In the genomic region with DNA sequence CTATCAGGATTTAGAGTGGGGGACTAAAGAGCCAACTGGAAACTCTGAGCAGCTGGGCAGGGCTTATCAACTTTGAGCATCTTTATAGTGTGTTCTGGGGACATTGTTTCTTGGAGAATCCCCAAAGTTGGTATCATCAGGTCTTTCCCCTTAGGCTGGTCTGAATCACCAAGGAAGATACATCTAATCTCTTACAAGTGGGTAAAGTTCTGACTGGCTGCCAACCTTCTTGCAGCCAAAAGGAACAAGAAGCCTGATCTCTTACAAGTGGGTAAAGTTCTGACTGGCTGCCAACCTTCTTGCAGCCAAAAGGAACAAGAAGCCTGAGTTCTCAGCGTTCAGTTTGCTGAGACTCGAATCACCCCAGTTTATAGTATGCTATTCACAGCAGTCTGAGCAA, we compare ENCODE assay signal across 15 cellular contexts. TPM values are rescaled to one million over a fixed set of nuclear protein-coding genes. Genes with fewer than 3 reads are reported as not detected.
DNase-seq lines count a peak whose midpoint lies in the region; ATAC-seq and TF ChIP-seq lines count a peak whose summit lies in the region.
"Had no signal": no experiment of that assay in that cellular context is flagged by ENCODE, and none has a peak within 500 bp of the region (broad histone marks: within the 10 kb centered on the region; RNA-seq: fewer than 3 reads in every experiment).

No MANE protein-coding gene starts in this region.

- no peaks in the 10 kb centered on the region for H3K9me3 Mint-ChIP-seq in natural killer cell treated with Interleukin-12 subunit alpha and Interleukin-12 subunit beta and Interleukin-15 and Interleukin-18, amount 100 ng/mL, for 72 hours

- no peaks in the 10 kb centered on the region for H3K27me3 Mint-ChIP-seq in natural killer cell treated with Interleukin-12 subunit alpha and Interleukin-12 subunit beta and Interleukin-15 and Interleukin-18, amount 100 ng/mL, for 72 hours

- H3K36me3 Mint-ChIP-seq in natural killer cell treated with Interleukin-12 subunit alpha and Interleukin-12 subunit beta and Interleukin-15 and Interleukin-18, amount 100 ng/mL, for 72 hours = no peaks in the 10 kb centered on the region

- peaks cover 2 to 5% of the 10 kb centered on the region in 2 donors for H3K36me3 ChIP-seq in ascending aorta

- H3K4me1 Mint-ChIP-seq in natural killer cell treated with Interleukin-12 subunit alpha and Interleukin-12 subunit beta and Interleukin-15 and Interleukin-18, amount 100 ng/mL, for 72 hours (ENCODE audit: low read depth in 2 of 2) = peaks cover 14 to 34% of the 10 kb centered on the region in 2 donors

- H3K27ac ChIP-seq in ascending aorta = peak overlapping the region; percentile 61 to 72

- peaks cover 0 to 20% of the 10 kb centered on the region in 2 donors for H3K4me1 ChIP-seq in ascending aorta

- peak overlapping the region in 1 of 2 donors; percentile 43 for H3K4me3 ChIP-seq in ascending aorta

- H3K27ac Mint-ChIP-seq in natural killer cell treated with Interleukin-12 subunit alpha and Interleukin-12 subunit beta and Interleukin-15 and Interleukin-18, amount 100 ng/mL, for 72 hours = peak overlapping the region; percentile 82 to 99

- H3K9me3 ChIP-seq in ascending aorta = no peaks in the 10 kb centered on the region

- peak; percentile 45 for DNase-seq in Ammon's horn (ENCODE audit: low spot score)
- peak in 74 of 76 experiments; percentile 22 to 98 (median 79) for DNase-seq in HUDEP-2 (lab: John Stamatoyannopoulos, UW; ENCODE audit: unreplicated experiment in 76 of 76)
- no peak for DNase-seq in ascending aorta (ENCODE audit: low spot score in 2 of 2)
- no peak for DNase-seq in natural killer cell treated with Interleukin-12 subunit alpha and Interleukin-12 subunit beta and Interleukin-15 and Interleukin-18, amount 100 ng/mL, for 72 hours (ENCODE audit: low spot score)
- no peak for DNase-seq in T-helper 1 cell
- no peak for DNase-seq in GM13976 (ENCODE audit: low spot score)
- DNase-seq: activated CD4-positive, CD25-positive, alpha-beta regulatory T cell; activated T-cell treated with anti-CD3 and anti-CD28 coated beads, Interleukin-2, amount 50 U/mL, for 1 hour; AML-193; NCI-H1694 treated with DMSO at 0.1 percent for 48 hours; NCI-H82; stimulated activated CD4-positive, alpha-beta T cell treated with anti-CD3 and anti-CD28 coated beads, Interleukin-15, amount 100 ng/mL, for 24 hours had no signal

- intact Hi-C loops in ascending aorta (cut with DNase I) = loop anchor here (5.0 to 10.0 kb wide), 2 partner anchors 178 to 865 kb away; a partner anchor contains a TSS

- TF ChIP-seq CTCF in ascending aorta (IDR thresholded peaks at IDR 0.05) (no peak), GM13976 (IDR thresholded peaks at IDR 0.05; ENCODE audit: borderline replicate concordance, control extremely low read depth, extremely low read depth, insufficient read depth, missing control alignments) (no peak)

- peak overlapping the region; percentile 93 for H3K4me3 Mint-ChIP-seq in natural killer cell treated with Interleukin-12 subunit alpha and Interleukin-12 subunit beta and Interleukin-15 and Interleukin-18, amount 100 ng/mL, for 72 hours

- H3K27me3 ChIP-seq in ascending aorta = no peaks in the 10 kb centered on the region

- ATAC-seq in natural killer cell treated with Interleukin-12 subunit alpha and Interleukin-12 subunit beta and Interleukin-15 and Interleukin-18, amount 100 ng/mL, for 72 hours = no peak
- no peak for ATAC-seq in esophagus mucosa
- no peak for ATAC-seq in HG02981 (IDR thresholded peaks at IDR 0.05; ENCODE audit: unreplicated experiment)

- in situ Hi-C loops in GM13976 (cut with MboI; ENCODE audit: low sequenced_read_pairs, unreplicated experiment) = no loop called here

RNA-seq across cellular contexts. Expression of a gene that starts 1.6 kb away (rescaled TPM):
- 20.4 TPM for total RNA-seq in ascending aorta
- total RNA-seq in natural killer cell treated with Interleukin-12 subunit alpha and Interleukin-12 subunit beta and Interleukin-15 and Interleukin-18, amount 100 ng/mL, for 72 hours = 10 to 100 TPM; 37.4 to 44.5 TPM
- total RNA-seq in esophagus mucosa = 12.2 TPM

RNA-seq across cellular contexts. Expression of a gene that starts 7.4 kb away (rescaled TPM):
- total RNA-seq in ascending aorta (not detected), esophagus mucosa (0.24 TPM)
- total RNA-seq in natural killer cell treated with Interleukin-12 subunit alpha and Interleukin-12 subunit beta and Interleukin-15 and Interleukin-18, amount 100 ng/mL, for 72 hours = 10 to 100 TPM in 1 of 2 donors, under 1 TPM in 1; 0.81 to 11.5 TPM
- total RNA-seq: osteocyte had no signal

RNA-seq across cellular contexts. Expression of a gene that starts 56.6 kb away (rescaled TPM):
- total RNA-seq in ascending aorta (not detected), esophagus mucosa (not detected)
- not detected for total RNA-seq in natural killer cell treated with Interleukin-12 subunit alpha and Interleukin-12 subunit beta and Interleukin-15 and Interleukin-18, amount 100 ng/mL, for 72 hours
- total RNA-seq: osteocyte had no signal

Comparison
In these comparisons a context has a peak if more than half of its experiments do, and no peak if none do; other contexts are left out.
1. DNase-seq: peak in Ammon's horn (single experiment) and HUDEP-2 (74 of 76); none in ascending aorta (0 of 2), natural killer cell treated with Interleukin-12 subunit alpha and Interleukin-12 subunit beta and Interleukin-15 and Interleukin-18, amount 100 ng/mL, for 72 hours (single experiment), T-helper 1 cell (0 of 5) and GM13976 (single experiment).